7 cellular contexts compared by ENCODE assay signal in genomic region chr9:125095821-125096443, GRCh38.
"Had no signal": no experiment of that assay in that cellular context is flagged by ENCODE, and none has a peak within 500 bp of the region (broad histone marks: within the 10 kb centered on the region; RNA-seq: fewer than 3 reads in every experiment).

No MANE protein-coding gene starts in this region.

- H3K9me3 ChIP-seq: HAP-1 had no signal

- H3K36me3 ChIP-seq: HAP-1 had no signal

- H3K4me1 ChIP-seq: HAP-1 had no signal

- H2AFZ ChIP-seq: GM23248 had no signal

- ATAC-seq: HCT116 had no signal

- H3K27ac ChIP-seq: GM23248 had no signal

- DNase-seq: GM23248, GOT3, H7, IMR-90, KG1 had no signal

- H3K4me3 ChIP-seq: GM23248, HAP-1 had no signal

- H3K9ac ChIP-seq: GM23248 had no signal
